Comparison of ENCODE assay signal across 8 cellular contexts in the genomic region with DNA sequence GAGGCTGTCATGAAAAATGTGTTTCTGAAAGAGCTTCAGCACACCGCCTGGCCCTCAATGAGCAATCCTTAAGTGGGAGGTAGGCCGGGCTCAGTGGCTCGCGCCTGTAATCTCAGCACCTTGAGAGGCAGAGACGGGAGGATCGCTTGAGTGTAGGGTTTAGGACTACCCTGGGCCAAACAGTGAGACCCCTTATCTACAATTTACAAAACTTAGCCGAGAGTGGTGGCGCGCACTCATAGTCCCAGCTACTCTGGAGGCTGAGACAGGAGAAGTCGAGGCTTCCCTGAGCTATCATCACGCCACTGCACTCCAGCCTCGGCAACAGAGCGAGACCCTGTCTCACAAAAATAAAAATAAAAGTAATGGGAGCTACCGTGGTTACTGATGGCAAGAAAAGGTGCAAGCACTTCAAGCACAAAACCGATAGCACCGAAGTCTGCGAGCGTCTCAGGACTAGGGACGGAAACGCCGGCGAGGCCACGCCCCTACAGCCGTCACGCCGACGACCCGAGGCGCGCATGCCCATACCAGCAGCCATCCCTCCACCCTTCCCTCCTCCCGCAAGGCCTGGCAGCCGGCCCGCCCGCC. TPM values are rescaled to one million over a fixed set of nuclear protein-coding genes. Genes with fewer than 3 reads are reported as not detected.
DNase-seq lines count a peak whose midpoint lies in the region.

No MANE protein-coding gene starts in this region.

- peak overlapping the region; percentile 99 for H3K4me3 ChIP-seq in HAP-1

- H3K9me3 ChIP-seq in HAP-1: no peaks in the 10 kb centered on the region

- CTCF ChIA-PET in activated naive CD4-positive, alpha-beta T cell treated with anti-CD3 and anti-CD28 coated beads for 36 hours (lab: Charles Lee): interaction anchor here (0.9 to 1.3 kb wide), 3 partner anchors 10 to 35 kb away, joined by 3 read pairs; no protein-coding TSS in a partner anchor

- no peaks in the 10 kb centered on the region for H3K27me3 Mint-ChIP-seq in activated naive CD4-positive, alpha-beta T cell treated with anti-CD3 and anti-CD28 coated beads for 36 hours (ENCODE audit: low read depth)

- peak overlapping the region; percentile 94 for H3K4me3 Mint-ChIP-seq in activated naive CD4-positive, alpha-beta T cell treated with anti-CD3 and anti-CD28 coated beads for 36 hours

- in situ Hi-C loops in G401 (cut with HindIII; ENCODE audit: low sequenced_read_pairs) (no loop called here), HAP-1 (cut with MboI; ENCODE audit: low sequenced_read_pairs) (no loop called here)

- H3K27me3 ChIP-seq in HAP-1 (ENCODE audit: low read depth): no peaks in the 10 kb centered on the region

- peaks cover 8% of the 10 kb centered on the region for H3K4me1 ChIP-seq in HAP-1

- intact Hi-C loops in activated naive CD4-positive, alpha-beta T cell treated with anti-CD3 and anti-CD28 coated beads for 36 hours (cut with micrococcal nuclease): loop anchor here (1.0 to 5.0 kb wide), 7 partner anchors 22 to 1451 kb away; a partner anchor contains a TSS

- no peaks in the 10 kb centered on the region for H3K9me3 Mint-ChIP-seq in activated naive CD4-positive, alpha-beta T cell treated with anti-CD3 and anti-CD28 coated beads for 36 hours

- H3K36me3 ChIP-seq in HAP-1 (replicated peaks): peaks cover 29% of the 10 kb centered on the region

- peaks cover 11% of the 10 kb centered on the region for H3K36me3 Mint-ChIP-seq in activated naive CD4-positive, alpha-beta T cell treated with anti-CD3 and anti-CD28 coated beads for 36 hours (ENCODE audit: low read depth)

- H3K4me1 Mint-ChIP-seq in activated naive CD4-positive, alpha-beta T cell treated with anti-CD3 and anti-CD28 coated beads for 36 hours (ENCODE audit: low read depth): peaks cover 35% of the 10 kb centered on the region

- DNase-seq in G401 (ENCODE audit: low spot score) (peak; percentile 85), HAP-1 (ENCODE audit: low spot score in 2 of 2) (peak; percentile 63 to 89), M059J (ENCODE audit: low read depth) (peak; percentile 79), SK-N-DZ (ENCODE audit: low spot score) (peak; percentile 75), germinal center (ENCODE audit: low spot score) (peak; percentile 95), nucleus accumbens (lab: John Stamatoyannopoulos, UW) (peak in 55 of 56 donors; percentile 34 to 94 (median 83)), superior temporal gyrus (ENCODE audit: extremely low spot score) (peak; percentile 84)
- DNase-seq in activated naive CD4-positive, alpha-beta T cell treated with anti-CD3 and anti-CD28 coated beads for 36 hours: peak; percentile 94

- H3K27ac Mint-ChIP-seq in activated naive CD4-positive, alpha-beta T cell treated with anti-CD3 and anti-CD28 coated beads for 36 hours: peak overlapping the region; percentile 95

RNA-seq across cellular contexts. Expression of a gene that starts 0.6 kb away (rescaled TPM):
- 34.2 and 37.6 TPM in 2 replicates for total RNA-seq in G401 (2014; rRNA removed; shearing (Covaris generic))
- 45.2 and 57.3 TPM in 2 replicates for total RNA-seq in M059J (2014; rRNA removed; shearing (Covaris generic))
- polyA plus RNA-seq in SK-N-DZ (2014; cell fraction: cytosol; rRNA removed): 26.9 and 33.4 TPM in 2 replicates
- 25.8 and 32.2 TPM in 2 replicates for polyA plus RNA-seq in SK-N-DZ (2014; cell fraction: nucleus; rRNA removed)
- total RNA-seq in activated naive CD4-positive, alpha-beta T cell treated with anti-CD3 and anti-CD28 coated beads for 36 hours: 10 to 100 TPM; 47.5 to 49.8 TPM

RNA-seq across cellular contexts. Expression of a gene that starts 22.8 kb away (rescaled TPM):
- 0.78 TPM in 1 of 2 replicates, not detected in the other for total RNA-seq in G401 (2014; rRNA removed; shearing (Covaris generic))
- total RNA-seq in M059J (2014; rRNA removed; shearing (Covaris generic)): 0.81 and 2.5 TPM in 2 replicates
- 0.08 and 3.8 TPM in 2 replicates for polyA plus RNA-seq in SK-N-DZ (2014; cell fraction: cytosol; rRNA removed)
- polyA plus RNA-seq in SK-N-DZ (2014; cell fraction: nucleus; rRNA removed): 0.53 TPM in 1 of 2 replicates, not detected in the other
- 10 to 100 TPM; 29.6 to 35.0 TPM for total RNA-seq in activated naive CD4-positive, alpha-beta T cell treated with anti-CD3 and anti-CD28 coated beads for 36 hours

RNA-seq across cellular contexts. Expression of a gene that starts 43.5 kb away (rescaled TPM):
- total RNA-seq in G401 (2014; rRNA removed; shearing (Covaris generic)): not detected in 2 replicates
- not detected in 2 replicates for total RNA-seq in M059J (2014; rRNA removed; shearing (Covaris generic))
- not detected in 2 replicates for polyA plus RNA-seq in SK-N-DZ (2014; cell fraction: cytosol; rRNA removed)
- not detected in 2 replicates for polyA plus RNA-seq in SK-N-DZ (2014; cell fraction: nucleus; rRNA removed)
- not detected for total RNA-seq in activated naive CD4-positive, alpha-beta T cell treated with anti-CD3 and anti-CD28 coated beads for 36 hours

Comparison
In these comparisons a context has a peak if more than half of its experiments do, and no peak if none do; other contexts are left out.
1. Peak in every context shown above with its lines: DNase-seq and H3K4me3 ChIP-seq.